In the genomic region with DNA sequence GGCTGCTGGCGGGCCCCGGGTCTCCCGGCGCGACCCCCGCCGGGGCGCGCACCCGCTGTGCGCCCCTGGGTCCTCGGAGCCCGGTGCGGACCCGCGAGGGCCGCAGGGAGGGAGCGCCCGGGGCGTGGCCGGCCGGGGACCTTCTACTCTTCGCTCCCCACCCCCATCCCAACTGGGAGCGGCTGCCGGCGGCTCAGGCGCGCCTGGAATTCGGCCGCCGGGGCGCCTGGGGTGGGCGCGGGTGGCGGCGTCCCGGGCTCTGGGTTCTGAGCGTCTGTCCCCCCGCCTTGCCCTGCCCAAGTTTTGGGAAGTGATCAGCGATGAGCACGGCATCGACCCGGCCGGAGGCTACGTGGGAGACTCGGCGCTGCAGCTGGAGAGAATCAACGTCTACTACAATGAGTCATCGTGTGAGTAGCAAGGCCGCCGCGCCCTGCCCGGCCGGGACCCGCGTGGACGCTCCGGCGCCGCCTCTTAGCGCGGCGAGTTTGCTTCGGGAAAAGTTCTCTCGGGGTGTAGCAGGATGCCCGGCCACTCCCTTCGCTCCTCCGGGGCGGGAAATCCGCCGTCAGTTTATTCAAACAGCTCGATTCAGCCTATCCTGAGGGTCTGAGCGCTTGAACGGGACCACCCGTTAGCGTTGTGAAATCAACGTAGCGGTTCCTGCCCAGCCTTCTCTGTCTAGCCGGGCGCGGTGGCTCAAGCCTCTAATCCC, we compare ENCODE assay signal across 1 cellular context.
TF ChIP-seq lines count a peak whose summit lies in the region.

No MANE protein-coding gene starts in this region.

TF ChIP-seq in K562, 482 proteins besides CTCF, POLR2A, EP300 and RAD21 (continued from another document and continues in another):
- TF ChIP-seq, protein P1, sequence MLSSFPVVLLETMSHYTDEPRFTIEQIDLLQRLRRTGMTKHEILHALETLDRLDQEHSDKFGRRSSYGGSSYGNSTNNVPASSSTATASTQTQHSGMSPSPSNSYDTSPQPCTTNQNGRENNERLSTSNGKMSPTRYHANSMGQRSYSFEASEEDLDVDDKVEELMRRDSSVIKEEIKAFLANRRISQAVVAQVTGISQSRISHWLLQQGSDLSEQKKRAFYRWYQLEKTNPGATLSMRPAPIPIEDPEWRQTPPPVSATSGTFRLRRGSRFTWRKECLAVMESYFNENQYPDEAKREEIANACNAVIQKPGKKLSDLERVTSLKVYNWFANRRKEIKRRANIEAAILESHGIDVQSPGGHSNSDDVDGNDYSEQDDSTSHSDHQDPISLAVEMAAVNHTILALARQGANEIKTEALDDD (IDR thresholded peaks at IDR 0.05), result no peak
- TF ChIP-seq ZNF609 (CRISPR knock-in tag; IDR thresholded peaks at IDR 0.05; ENCODE audit: borderline replicate concordance), result no peak
- no peak for TF ChIP-seq NFIX (CRISPR knock-in tag; IDR thresholded peaks at IDR 0.05; ENCODE audit: low read depth)
- no peak for TF ChIP-seq TSC22D4 (tag; IDR thresholded peaks at IDR 0.05)
- no peak for TF ChIP-seq COPS2 (conservative IDR thresholded peaks at IDR 0.05)
- TF ChIP-seq ZNF695 (CRISPR knock-in tag; IDR thresholded peaks at IDR 0.05), result no peak
- TF ChIP-seq, protein P2, sequence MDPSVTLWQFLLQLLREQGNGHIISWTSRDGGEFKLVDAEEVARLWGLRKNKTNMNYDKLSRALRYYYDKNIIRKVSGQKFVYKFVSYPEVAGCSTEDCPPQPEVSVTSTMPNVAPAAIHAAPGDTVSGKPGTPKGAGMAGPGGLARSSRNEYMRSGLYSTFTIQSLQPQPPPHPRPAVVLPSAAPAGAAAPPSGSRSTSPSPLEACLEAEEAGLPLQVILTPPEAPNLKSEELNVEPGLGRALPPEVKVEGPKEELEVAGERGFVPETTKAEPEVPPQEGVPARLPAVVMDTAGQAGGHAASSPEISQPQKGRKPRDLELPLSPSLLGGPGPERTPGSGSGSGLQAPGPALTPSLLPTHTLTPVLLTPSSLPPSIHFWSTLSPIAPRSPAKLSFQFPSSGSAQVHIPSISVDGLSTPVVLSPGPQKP (CRISPR knock-in tag; IDR thresholded peaks at IDR 0.05), result no peak
- no peak for TF ChIP-seq SMARCA5 (IDR thresholded peaks at IDR 0.05)
- TF ChIP-seq NCOA6 (IDR thresholded peaks at IDR 0.05), result no peak
- TF ChIP-seq PCBP1 (IDR thresholded peaks at IDR 0.05; ENCODE audit: low read depth, low read length, poor library complexity, severe bottlenecking), result no peak
- no peak; the same call in 1 of the 2 replicates for TF ChIP-seq HMGXB4 (CRISPR knock-in tag; IDR thresholded peaks at IDR 0.05)
- TF ChIP-seq RCOR1 (IDR thresholded peaks at IDR 0.05; ENCODE audit: borderline replicate concordance in 1 of 2, low read depth in 2 of 2, low read length in 2 of 2), result no peak
- TF ChIP-seq THRAP3 (IDR thresholded peaks at IDR 0.05; ENCODE audit: borderline replicate concordance), result no peak
- TF ChIP-seq, protein P3, sequence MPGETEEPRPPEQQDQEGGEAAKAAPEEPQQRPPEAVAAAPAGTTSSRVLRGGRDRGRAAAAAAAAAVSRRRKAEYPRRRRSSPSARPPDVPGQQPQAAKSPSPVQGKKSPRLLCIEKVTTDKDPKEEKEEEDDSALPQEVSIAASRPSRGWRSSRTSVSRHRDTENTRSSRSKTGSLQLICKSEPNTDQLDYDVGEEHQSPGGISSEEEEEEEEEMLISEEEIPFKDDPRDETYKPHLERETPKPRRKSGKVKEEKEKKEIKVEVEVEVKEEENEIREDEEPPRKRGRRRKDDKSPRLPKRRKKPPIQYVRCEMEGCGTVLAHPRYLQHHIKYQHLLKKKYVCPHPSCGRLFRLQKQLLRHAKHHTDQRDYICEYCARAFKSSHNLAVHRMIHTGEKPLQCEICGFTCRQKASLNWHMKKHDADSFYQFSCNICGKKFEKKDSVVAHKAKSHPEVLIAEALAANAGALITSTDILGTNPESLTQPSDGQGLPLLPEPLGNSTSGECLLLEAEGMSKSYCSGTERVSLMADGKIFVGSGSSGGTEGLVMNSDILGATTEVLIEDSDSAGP (CRISPR knock-in tag; IDR thresholded peaks at IDR 0.05), result no peak
- TF ChIP-seq ZBTB2 (IDR thresholded peaks at IDR 0.05), result peak; percentile 69; the same call in 1 of the 2 replicates
- TF ChIP-seq, protein P4, sequence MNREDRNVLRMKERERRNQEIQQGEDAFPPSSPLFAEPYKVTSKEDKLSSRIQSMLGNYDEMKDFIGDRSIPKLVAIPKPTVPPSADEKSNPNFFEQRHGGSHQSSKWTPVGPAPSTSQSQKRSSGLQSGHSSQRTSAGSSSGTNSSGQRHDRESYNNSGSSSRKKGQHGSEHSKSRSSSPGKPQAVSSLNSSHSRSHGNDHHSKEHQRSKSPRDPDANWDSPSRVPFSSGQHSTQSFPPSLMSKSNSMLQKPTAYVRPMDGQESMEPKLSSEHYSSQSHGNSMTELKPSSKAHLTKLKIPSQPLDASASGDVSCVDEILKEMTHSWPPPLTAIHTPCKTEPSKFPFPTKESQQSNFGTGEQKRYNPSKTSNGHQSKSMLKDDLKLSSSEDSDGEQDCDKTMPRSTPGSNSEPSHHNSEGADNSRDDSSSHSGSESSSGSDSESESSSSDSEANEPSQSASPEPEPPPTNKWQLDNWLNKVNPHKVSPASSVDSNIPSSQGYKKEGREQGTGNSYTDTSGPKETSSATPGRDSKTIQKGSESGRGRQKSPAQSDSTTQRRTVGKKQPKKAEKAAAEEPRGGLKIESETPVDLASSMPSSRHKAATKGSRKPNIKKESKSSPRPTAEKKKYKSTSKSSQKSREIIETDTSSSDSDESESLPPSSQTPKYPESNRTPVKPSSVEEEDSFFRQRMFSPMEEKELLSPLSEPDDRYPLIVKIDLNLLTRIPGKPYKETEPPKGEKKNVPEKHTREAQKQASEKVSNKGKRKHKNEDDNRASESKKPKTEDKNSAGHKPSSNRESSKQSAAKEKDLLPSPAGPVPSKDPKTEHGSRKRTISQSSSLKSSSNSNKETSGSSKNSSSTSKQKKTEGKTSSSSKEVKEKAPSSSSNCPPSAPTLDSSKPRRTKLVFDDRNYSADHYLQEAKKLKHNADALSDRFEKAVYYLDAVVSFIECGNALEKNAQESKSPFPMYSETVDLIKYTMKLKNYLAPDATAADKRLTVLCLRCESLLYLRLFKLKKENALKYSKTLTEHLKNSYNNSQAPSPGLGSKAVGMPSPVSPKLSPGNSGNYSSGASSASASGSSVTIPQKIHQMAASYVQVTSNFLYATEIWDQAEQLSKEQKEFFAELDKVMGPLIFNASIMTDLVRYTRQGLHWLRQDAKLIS (CRISPR knock-in tag; IDR thresholded peaks at IDR 0.05), result 0 out of 2 replicates have a peak, but pooled peaks have one; percentile 9
- TF ChIP-seq JUND (IDR thresholded peaks at IDR 0.05; ENCODE audit: borderline replicate concordance, low read depth, low read length), result peak; percentile 95
- peak; percentile 93; the same call in 2 of the 3 replicates for TF ChIP-seq JUND (tag; IDR thresholded peaks at IDR 0.05; ENCODE audit: borderline replicate concordance, low read depth, low read length)
- no peak for TF ChIP-seq SRSF1 (IDR thresholded peaks at IDR 0.05; ENCODE audit: low read depth, low read length)
- TF ChIP-seq ZNF583 (CRISPR knock-in tag; IDR thresholded peaks at IDR 0.05), result no peak
- TF ChIP-seq SIX5 (IDR thresholded peaks at IDR 0.05; ENCODE audit: borderline replicate concordance in 1 of 2, insufficient read depth in 1 of 2, low read depth in 1 of 2, low read length in 2 of 2), result no peak
- no peak for TF ChIP-seq ZC3H11A (IDR thresholded peaks at IDR 0.05; ENCODE audit: low read depth, low read length)
- TF ChIP-seq RB1 (IDR thresholded peaks at IDR 0.05; ENCODE audit: low read depth), result peak; percentile 29; the same call in 1 of the 2 replicates
- TF ChIP-seq USF2 (CRISPR knock-in tag; IDR thresholded peaks at IDR 0.05), result no peak
- TF ChIP-seq ZNF655 (CRISPR knock-in tag; IDR thresholded peaks at IDR 0.05), result no peak
- TF ChIP-seq, protein P5, sequence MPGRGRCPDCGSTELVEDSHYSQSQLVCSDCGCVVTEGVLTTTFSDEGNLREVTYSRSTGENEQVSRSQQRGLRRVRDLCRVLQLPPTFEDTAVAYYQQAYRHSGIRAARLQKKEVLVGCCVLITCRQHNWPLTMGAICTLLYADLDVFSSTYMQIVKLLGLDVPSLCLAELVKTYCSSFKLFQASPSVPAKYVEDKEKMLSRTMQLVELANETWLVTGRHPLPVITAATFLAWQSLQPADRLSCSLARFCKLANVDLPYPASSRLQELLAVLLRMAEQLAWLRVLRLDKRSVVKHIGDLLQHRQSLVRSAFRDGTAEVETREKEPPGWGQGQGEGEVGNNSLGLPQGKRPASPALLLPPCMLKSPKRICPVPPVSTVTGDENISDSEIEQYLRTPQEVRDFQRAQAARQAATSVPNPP (IDR thresholded peaks at IDR 0.05; ENCODE audit: borderline replicate concordance, insufficient read depth, insufficient read length), result no peak
- TF ChIP-seq, protein P6, sequence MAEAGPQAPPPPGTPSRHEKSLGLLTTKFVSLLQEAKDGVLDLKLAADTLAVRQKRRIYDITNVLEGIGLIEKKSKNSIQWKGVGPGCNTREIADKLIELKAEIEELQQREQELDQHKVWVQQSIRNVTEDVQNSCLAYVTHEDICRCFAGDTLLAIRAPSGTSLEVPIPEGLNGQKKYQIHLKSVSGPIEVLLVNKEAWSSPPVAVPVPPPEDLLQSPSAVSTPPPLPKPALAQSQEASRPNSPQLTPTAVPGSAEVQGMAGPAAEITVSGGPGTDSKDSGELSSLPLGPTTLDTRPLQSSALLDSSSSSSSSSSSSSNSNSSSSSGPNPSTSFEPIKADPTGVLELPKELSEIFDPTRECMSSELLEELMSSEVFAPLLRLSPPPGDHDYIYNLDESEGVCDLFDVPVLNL (CRISPR knock-in tag; IDR thresholded peaks at IDR 0.05; ENCODE audit: low read depth), result peak; percentile 76
- no peak for TF ChIP-seq FOXK1 (CRISPR knock-in tag; IDR thresholded peaks at IDR 0.05; ENCODE audit: borderline replicate concordance)
